ENCODE assay signal across 22 cellular contexts in the genomic region with DNA sequence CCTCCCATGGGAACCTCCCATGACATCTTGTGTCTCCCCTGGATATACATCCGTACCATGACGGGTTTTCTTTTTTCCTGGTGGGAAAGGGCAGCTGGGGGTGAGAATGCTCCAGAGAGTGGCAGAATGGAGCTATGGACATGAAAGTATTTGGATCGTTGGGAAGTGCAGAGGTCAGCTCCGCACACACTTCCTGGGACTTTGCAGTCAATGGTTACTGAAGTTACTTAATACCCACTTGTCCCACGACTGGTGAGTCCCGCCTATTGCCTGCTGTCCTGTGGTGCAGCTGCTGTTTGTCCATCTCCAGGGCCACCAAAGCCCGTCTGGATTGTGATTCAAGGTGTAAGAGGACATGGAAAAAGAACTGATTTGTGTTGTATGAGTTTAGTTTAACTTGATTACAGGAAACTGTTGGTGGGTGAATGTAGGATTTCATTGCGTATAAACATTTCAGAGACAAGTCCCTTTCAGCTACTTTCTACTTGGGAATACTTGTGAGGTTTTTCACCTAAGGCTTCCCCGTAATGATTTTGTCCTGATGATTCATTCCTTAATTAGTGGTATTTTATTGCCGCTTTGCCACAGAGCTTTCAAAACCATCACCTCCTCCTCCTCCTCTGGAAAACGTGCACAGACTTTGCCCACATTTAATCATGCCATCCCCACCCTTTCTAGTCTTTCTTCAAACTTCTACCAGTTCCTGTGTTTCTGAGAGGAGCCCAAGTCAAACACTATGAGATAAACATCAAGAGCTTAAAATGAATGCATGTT.
"Had no signal": no experiment of that assay in that cellular context is flagged by ENCODE, and none has a peak within 500 bp of the region (broad histone marks: within the 10 kb centered on the region; RNA-seq: fewer than 3 reads in every experiment).

No MANE protein-coding gene starts in this region.

- H3K4me3 ChIP-seq: body of pancreas, esophagus muscularis mucosa, left ventricle myocardium inferior, ovary, prostate gland, right atrium auricular region, stomach, suprapubic skin, transverse colon, vagina had no signal

- H3K27ac Mint-ChIP-seq: activated CD4-positive, alpha-beta T cell treated with anti-CD3 and anti-CD28 coated beads, Interleukin-2, amount 10 ng/mL, durations not matched to agents 7 days and 5 days; activated CD8-positive, alpha-beta T cell treated with anti-CD3 and anti-CD28 coated beads, Interleukin-2, amount 10 ng/mL, durations not matched to agents 7 days and 5 days; activated naive CD4-positive, alpha-beta T cell treated with anti-CD3 and anti-CD28 coated beads for 36 hours; dendritic cell treated with granulocyte-macrophage colony-stimulating factor and Interleukin-4, amounts not matched to agents 40 ng/mL and 50 ng/mL, for 4 days; mesothelial cell of epicardium; natural killer cell; T-helper 17 cell had no signal

- H3K27me3 ChIP-seq: body of pancreas, ovary, right atrium auricular region, stomach, transverse colon, vagina had no signal

- ATAC-seq: activated CD8-positive, alpha-beta T cell treated with anti-CD3 and anti-CD28 coated beads, Interleukin-2, amount 10 ng/mL, durations not matched to agents 7 days and 5 days; activated naive CD8-positive, alpha-beta T cell treated with anti-CD3 and anti-CD28 coated beads, Interleukin-2, amount 50 U/mL, for 24 hours; body of pancreas; T-helper 17 cell had no signal

- H3K9me3 ChIP-seq: body of pancreas, esophagus muscularis mucosa, left ventricle myocardium inferior, ovary, prostate gland, right atrium auricular region, stomach, suprapubic skin, transverse colon, vagina had no signal

- H3K4me3 Mint-ChIP-seq: activated CD4-positive, alpha-beta T cell treated with anti-CD3 and anti-CD28 coated beads, Interleukin-2, amount 10 ng/mL, durations not matched to agents 7 days and 5 days; activated CD8-positive, alpha-beta T cell treated with anti-CD3 and anti-CD28 coated beads, Interleukin-2, amount 10 ng/mL, durations not matched to agents 7 days and 5 days; activated naive CD4-positive, alpha-beta T cell treated with anti-CD3 and anti-CD28 coated beads for 36 hours; activated naive CD8-positive, alpha-beta T cell treated with anti-CD3 and anti-CD28 coated beads, Interleukin-2, amount 50 U/mL, for 24 hours; dendritic cell treated with granulocyte-macrophage colony-stimulating factor and Interleukin-4, amounts not matched to agents 40 ng/mL and 50 ng/mL, for 4 days; mesothelial cell of epicardium; natural killer cell; T-helper 17 cell had no signal

- H3K36me3 ChIP-seq: esophagus muscularis mucosa, left ventricle myocardium inferior, ovary, prostate gland, right atrium auricular region, stomach, suprapubic skin, transverse colon, vagina had no signal

- H3K4me1 Mint-ChIP-seq: activated CD4-positive, alpha-beta T cell treated with anti-CD3 and anti-CD28 coated beads, Interleukin-2, amount 10 ng/mL, durations not matched to agents 7 days and 5 days; T-helper 17 cell had no signal

- H3K36me3 Mint-ChIP-seq: natural killer cell had no signal

- H3K9me3 Mint-ChIP-seq: activated CD4-positive, alpha-beta T cell treated with anti-CD3 and anti-CD28 coated beads, Interleukin-2, amount 10 ng/mL, durations not matched to agents 7 days and 5 days; mesothelial cell of epicardium; natural killer cell had no signal

- H3K4me1 ChIP-seq: body of pancreas, esophagus muscularis mucosa, left ventricle myocardium inferior, prostate gland, right atrium auricular region, stomach, suprapubic skin, transverse colon, vagina had no signal

- H3K27me3 Mint-ChIP-seq: activated CD4-positive, alpha-beta T cell treated with anti-CD3 and anti-CD28 coated beads, Interleukin-2, amount 10 ng/mL, durations not matched to agents 7 days and 5 days had no signal

- DNase-seq: activated CD4-positive, alpha-beta T cell treated with anti-CD3 and anti-CD28 coated beads, Interleukin-2, amount 10 ng/mL, durations not matched to agents 7 days and 5 days; activated CD4-positive, CD25-positive, alpha-beta regulatory T cell treated with anti-CD3 and anti-CD28 coated beads, Interleukin-2, amount 50 U/mL, for 72 hours; activated CD8-positive, alpha-beta T cell treated with anti-CD3 and anti-CD28 coated beads, Interleukin-2, amount 10 ng/mL, durations not matched to agents 7 days and 5 days; activated naive CD4-positive, alpha-beta T cell treated with anti-CD3 and anti-CD28 coated beads for 36 hours; activated naive CD8-positive, alpha-beta T cell treated with anti-CD3 and anti-CD28 coated beads, Interleukin-2, amount 50 U/mL, for 24 hours; body of pancreas; effector CD8-positive, alpha-beta T cell; hypothalamus; left ventricle myocardium inferior; natural killer cell; ovary; stimulated activated CD4-positive, alpha-beta T cell treated with anti-CD3 and anti-CD28 coated beads, Interleukin-4, amount 100 ng/mL, for 4 hours; stomach; T-helper 17 cell; transverse colon had no signal
